8 cellular contexts compared by ENCODE assay signal in genomic region chr1:39900662-39901485, GRCh38. TPM values are rescaled to one million over a fixed set of nuclear protein-coding genes. Genes with fewer than 3 reads are reported as not detected.
DNase-seq lines count a peak whose midpoint lies in the region; ATAC-seq and TF ChIP-seq lines count a peak whose summit lies in the region.

No MANE protein-coding gene starts in this region.

- no peaks in the 10 kb centered on the region for H3K36me3 ChIP-seq in ascending aorta
- no peaks in the 10 kb centered on the region for H3K36me3 ChIP-seq in iPS-20b (ENCODE audit: insufficient read depth, low read depth, low read length)

- peak overlapping the region; percentile 62 for H3K4me3 Mint-ChIP-seq in activated CD4-positive, alpha-beta T cell treated with anti-CD3 and anti-CD28 coated beads, Interleukin-2, amount 10 ng/mL, durations not matched to agents 7 days and 5 days
- H3K4me3 Mint-ChIP-seq in stimulated activated effector memory CD8-positive, alpha-beta T cell treated with anti-CD3 and anti-CD28 coated beads, Interleukin-12 subunit alpha, Interleukin-12 subunit beta, amount 100 ng/mL, for 72 hours: peak overlapping the region; percentile 67

- peaks cover 3 to 9% of the 10 kb centered on the region in 2 donors for H3K4me1 ChIP-seq in ascending aorta
- peaks cover 26% of the 10 kb centered on the region; the same call in 1 of the 2 replicates for H3K4me1 ChIP-seq in iPS-20b (ENCODE audit: insufficient read depth, low read length)

- H3K4me1 Mint-ChIP-seq in activated CD4-positive, alpha-beta T cell treated with anti-CD3 and anti-CD28 coated beads, Interleukin-2, amount 10 ng/mL, durations not matched to agents 7 days and 5 days: peaks cover 6% of the 10 kb centered on the region
- H3K4me1 Mint-ChIP-seq in stimulated activated effector memory CD8-positive, alpha-beta T cell treated with anti-CD3 and anti-CD28 coated beads, Interleukin-12 subunit alpha, Interleukin-12 subunit beta, amount 100 ng/mL, for 72 hours: no peaks in the 10 kb centered on the region

- peaks cover 69% of the 10 kb centered on the region for H3K27me3 Mint-ChIP-seq in activated CD4-positive, alpha-beta T cell treated with anti-CD3 and anti-CD28 coated beads, Interleukin-2, amount 10 ng/mL, durations not matched to agents 7 days and 5 days

- peak overlapping the region; percentile 77; the same call in 1 of the 2 replicates for H3K9ac ChIP-seq in iPS-20b (ENCODE audit: low read depth, low read length)

- no peak for DNase-seq in activated CD4-positive, alpha-beta T cell treated with anti-CD3 and anti-CD28 coated beads, Interleukin-2, amount 10 ng/mL, durations not matched to agents 7 days and 5 days
- DNase-seq in activated CD4-positive, alpha-beta T cell treated with anti-CD3 and anti-CD28 coated beads for 4 hours: no peak
- peak; percentile 94 for DNase-seq in NCI-H2029 (lab: John Stamatoyannopoulos, UW)
- no peak for DNase-seq in ascending aorta (ENCODE audit: low spot score in 2 of 2)
- DNase-seq in stimulated activated effector memory CD8-positive, alpha-beta T cell treated with anti-CD3 and anti-CD28 coated beads, Interleukin-12 subunit alpha, Interleukin-12 subunit beta, amount 100 ng/mL, for 72 hours (ENCODE audit: low spot score in 2 of 2): peak in 1 of 2 donors; percentile 5
- no peak for DNase-seq in NCI-H1092 treated with DMSO at 0.1 percent for 48 hours (lab: John Stamatoyannopoulos, UW)
- no peak for DNase-seq in T1000 (lab: John Stamatoyannopoulos, UW)

- H3K27me3 ChIP-seq in ascending aorta (no peaks in the 10 kb centered on the region), iPS-20b (ENCODE audit: insufficient read depth, low read length) (peaks cover 32% of the 10 kb centered on the region)

- H3K9me3 Mint-ChIP-seq in activated CD4-positive, alpha-beta T cell treated with anti-CD3 and anti-CD28 coated beads, Interleukin-2, amount 10 ng/mL, durations not matched to agents 7 days and 5 days: no peaks in the 10 kb centered on the region
- H3K9me3 Mint-ChIP-seq in stimulated activated effector memory CD8-positive, alpha-beta T cell treated with anti-CD3 and anti-CD28 coated beads, Interleukin-12 subunit alpha, Interleukin-12 subunit beta, amount 100 ng/mL, for 72 hours: no peaks in the 10 kb centered on the region

- no peak for TF ChIP-seq CTCF in ascending aorta (IDR thresholded peaks at IDR 0.05)

- no peak overlapping the region for H3K27ac Mint-ChIP-seq in activated CD4-positive, alpha-beta T cell treated with anti-CD3 and anti-CD28 coated beads, Interleukin-2, amount 10 ng/mL, durations not matched to agents 7 days and 5 days
- H3K27ac Mint-ChIP-seq in stimulated activated effector memory CD8-positive, alpha-beta T cell treated with anti-CD3 and anti-CD28 coated beads, Interleukin-12 subunit alpha, Interleukin-12 subunit beta, amount 100 ng/mL, for 72 hours: no peak overlapping the region

- no peaks in the 10 kb centered on the region for H3K36me3 Mint-ChIP-seq in activated CD4-positive, alpha-beta T cell treated with anti-CD3 and anti-CD28 coated beads, Interleukin-2, amount 10 ng/mL, durations not matched to agents 7 days and 5 days (ENCODE audit: low read depth)
- no peaks in the 10 kb centered on the region for H3K36me3 Mint-ChIP-seq in stimulated activated effector memory CD8-positive, alpha-beta T cell treated with anti-CD3 and anti-CD28 coated beads, Interleukin-12 subunit alpha, Interleukin-12 subunit beta, amount 100 ng/mL, for 72 hours

- intact Hi-C loops in ascending aorta (cut with DNase I): no loop called here

- ATAC-seq in stimulated activated effector memory CD8-positive, alpha-beta T cell treated with anti-CD3 and anti-CD28 coated beads, Interleukin-12 subunit alpha, Interleukin-12 subunit beta, amount 100 ng/mL, for 72 hours: no peak

- POLR2A ChIA-PET in activated CD4-positive, alpha-beta T cell treated with anti-CD3 and anti-CD28 coated beads, Interleukin-2, amount 10 ng/mL, durations not matched to agents 7 days and 5 days (lab: Charles Lee): no interaction called here

- H3K9me3 ChIP-seq in ascending aorta (no peaks in the 10 kb centered on the region), iPS-20b (ENCODE audit: insufficient read depth, low read depth, low read length) (no peaks in the 10 kb centered on the region)

- H3K4me3 ChIP-seq in ascending aorta (peak overlapping the region; percentile 64 to 72), iPS-20b (ENCODE audit: low read length) (peak overlapping the region; percentile 80)

- CTCF ChIA-PET in activated CD4-positive, alpha-beta T cell treated with anti-CD3 and anti-CD28 coated beads, Interleukin-2, amount 10 ng/mL, durations not matched to agents 7 days and 5 days (lab: Charles Lee): interaction anchor here (1.1 to 2.5 kb wide), 3 partner anchors 71 to 84 kb away, joined by 3 to 20 read pairs (median 4); no protein-coding TSS in a partner anchor

- no peak overlapping the region for H3K27ac ChIP-seq in ascending aorta
- no peak overlapping the region for H3K27ac ChIP-seq in iPS-20b (ENCODE audit: low read length)

RNA-seq across cellular contexts. Expression of gene MYCL, which starts 0.8 kb away (rescaled TPM):
- not detected for total RNA-seq in activated CD4-positive, alpha-beta T cell treated with anti-CD3 and anti-CD28 coated beads, Interleukin-2, amount 10 ng/mL, durations not matched to agents 7 days and 5 days
- 22.1 TPM for total RNA-seq in ascending aorta

RNA-seq across cellular contexts. Expression of gene TRIT1, which starts 17.6 kb away (rescaled TPM):
- total RNA-seq in activated CD4-positive, alpha-beta T cell treated with anti-CD3 and anti-CD28 coated beads, Interleukin-2, amount 10 ng/mL, durations not matched to agents 7 days and 5 days: 10 to 100 TPM; 15.7 to 16.4 TPM
- total RNA-seq in ascending aorta: 12.2 TPM

RNA-seq across cellular contexts. Expression of gene MFSD2A, which starts 54.1 kb away (rescaled TPM):
- total RNA-seq in activated CD4-positive, alpha-beta T cell treated with anti-CD3 and anti-CD28 coated beads, Interleukin-2, amount 10 ng/mL, durations not matched to agents 7 days and 5 days: 1 to 10 TPM; 2.0 to 2.8 TPM
- 0.32 TPM for total RNA-seq in ascending aorta

Comparison
In these comparisons a context has a peak if more than half of its experiments do, and no peak if none do; other contexts are left out.
1. RNA of gene MYCL, which starts 0.8 kb away (total RNA-seq): 22.1 TPM in ascending aorta (single experiment); not detected in activated CD4-positive, alpha-beta T cell treated with anti-CD3 and anti-CD28 coated beads, Interleukin-2, amount 10 ng/mL, durations not matched to agents 7 days and 5 days; every median in the first group is over 10 times any median in the second.